Comparison of ENCODE assay signal across 20 cellular contexts in the genomic region with DNA sequence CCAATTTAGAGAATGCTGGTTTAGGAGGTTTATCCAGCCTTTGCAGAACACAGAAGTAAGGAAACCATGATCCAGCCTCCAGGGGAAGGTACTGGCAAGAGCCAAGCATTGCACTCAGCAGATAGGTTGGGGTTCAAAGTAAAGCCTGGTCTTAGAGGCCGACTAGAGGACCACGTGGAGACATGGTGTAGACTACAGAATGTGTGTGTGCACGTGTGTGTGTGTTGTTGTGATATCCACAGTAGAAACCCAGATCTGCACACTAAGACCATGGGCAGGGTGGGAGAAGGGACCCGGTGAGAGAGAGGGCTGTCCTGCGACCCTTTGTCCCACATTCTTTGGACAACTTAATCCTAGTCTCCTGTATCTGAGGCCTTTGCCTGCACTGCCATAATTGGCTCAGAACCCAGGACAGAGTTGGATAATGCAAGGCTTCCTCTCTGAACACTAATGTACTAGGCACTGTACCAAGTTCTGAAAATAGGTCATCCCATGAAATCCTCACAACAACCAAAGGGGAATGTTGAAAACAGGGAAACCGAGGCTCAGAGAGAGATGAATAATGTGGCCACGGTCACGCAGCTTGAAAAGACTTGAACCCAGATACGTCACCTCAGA.
"Had no signal": no experiment of that assay in that cellular context is flagged by ENCODE, and none has a peak within 500 bp of the region (broad histone marks: within the 10 kb centered on the region; RNA-seq: fewer than 3 reads in every experiment).

No MANE protein-coding gene starts in this region.

- H3K27ac ChIP-seq: dorsolateral prefrontal cortex, neutrophil, psoas muscle, tibial artery, upper lobe of left lung, vagina had no signal

- H3K4me3 Mint-ChIP-seq: immature natural killer cell; naive thymus-derived CD8-positive, alpha-beta T cell; stimulated activated effector memory CD8-positive, alpha-beta T cell treated with anti-CD3 and anti-CD28 coated beads, Interleukin-12 subunit alpha, Interleukin-12 subunit beta, amount 100 ng/mL, for 72 hours; stimulated activated naive CD8-positive, alpha-beta T cell treated with anti-CD3 and anti-CD28 coated beads, Interleukin-15, Interleukin-2, amounts not matched to agents 100 ng/mL and 50 ng/mL, for 24 hours had no signal

- DNase-seq: cortex of kidney; dorsolateral prefrontal cortex; effector CD8-positive, alpha-beta T cell; immature natural killer cell; kidney; left colon; mammary epithelial cell; mucosa of descending colon; naive thymus-derived CD8-positive, alpha-beta T cell; psoas muscle; retina; stimulated activated CD4-positive, alpha-beta T cell treated with anti-CD3 and anti-CD28 coated beads, Interleukin-2, amount 100 ng/mL, for 48 hours; stimulated activated CD8-positive, alpha-beta memory T cell treated with anti-CD3 and anti-CD28 coated beads, Interleukin-4, amount 100 ng/mL, for 48 hours; tibial artery; upper lobe of left lung had no signal

- H3K4me1 Mint-ChIP-seq: immature natural killer cell; stimulated activated effector memory CD8-positive, alpha-beta T cell treated with anti-CD3 and anti-CD28 coated beads, Interleukin-12 subunit alpha, Interleukin-12 subunit beta, amount 100 ng/mL, for 72 hours had no signal

- H3K36me3 Mint-ChIP-seq: immature natural killer cell; naive thymus-derived CD8-positive, alpha-beta T cell; stimulated activated effector memory CD8-positive, alpha-beta T cell treated with anti-CD3 and anti-CD28 coated beads, Interleukin-12 subunit alpha, Interleukin-12 subunit beta, amount 100 ng/mL, for 72 hours had no signal

- H3K27me3 Mint-ChIP-seq: stimulated activated naive CD8-positive, alpha-beta T cell treated with anti-CD3 and anti-CD28 coated beads, Interleukin-15, Interleukin-2, amounts not matched to agents 100 ng/mL and 50 ng/mL, for 24 hours had no signal

- H3K9me3 Mint-ChIP-seq: stimulated activated effector memory CD8-positive, alpha-beta T cell treated with anti-CD3 and anti-CD28 coated beads, Interleukin-12 subunit alpha, Interleukin-12 subunit beta, amount 100 ng/mL, for 72 hours had no signal

- H3K9me3 ChIP-seq: mucosa of descending colon, neutrophil, psoas muscle, tibial artery, upper lobe of left lung, vagina had no signal

- ATAC-seq: left colon; mucosa of descending colon; naive thymus-derived CD8-positive, alpha-beta T cell; stimulated activated effector memory CD8-positive, alpha-beta T cell treated with anti-CD3 and anti-CD28 coated beads, Interleukin-12 subunit alpha, Interleukin-12 subunit beta, amount 100 ng/mL, for 72 hours had no signal

- H3K4me1 ChIP-seq: tibial artery, upper lobe of left lung, vagina had no signal

- H3K27me3 ChIP-seq: dorsolateral prefrontal cortex, neutrophil, tibial artery, upper lobe of left lung, vagina had no signal

- H3K4me3 ChIP-seq: dorsolateral prefrontal cortex, mucosa of descending colon, psoas muscle, smooth muscle cell, tibial artery, upper lobe of left lung, vagina had no signal

- H3K36me3 ChIP-seq: neutrophil, upper lobe of left lung, vagina had no signal

- H3K27ac Mint-ChIP-seq: immature natural killer cell; naive thymus-derived CD8-positive, alpha-beta T cell; stimulated activated effector memory CD8-positive, alpha-beta T cell treated with anti-CD3 and anti-CD28 coated beads, Interleukin-12 subunit alpha, Interleukin-12 subunit beta, amount 100 ng/mL, for 72 hours; stimulated activated naive CD8-positive, alpha-beta T cell treated with anti-CD3 and anti-CD28 coated beads, Interleukin-15, Interleukin-2, amounts not matched to agents 100 ng/mL and 50 ng/mL, for 24 hours had no signal
